16 cellular contexts compared by ENCODE assay signal in the genomic region with DNA sequence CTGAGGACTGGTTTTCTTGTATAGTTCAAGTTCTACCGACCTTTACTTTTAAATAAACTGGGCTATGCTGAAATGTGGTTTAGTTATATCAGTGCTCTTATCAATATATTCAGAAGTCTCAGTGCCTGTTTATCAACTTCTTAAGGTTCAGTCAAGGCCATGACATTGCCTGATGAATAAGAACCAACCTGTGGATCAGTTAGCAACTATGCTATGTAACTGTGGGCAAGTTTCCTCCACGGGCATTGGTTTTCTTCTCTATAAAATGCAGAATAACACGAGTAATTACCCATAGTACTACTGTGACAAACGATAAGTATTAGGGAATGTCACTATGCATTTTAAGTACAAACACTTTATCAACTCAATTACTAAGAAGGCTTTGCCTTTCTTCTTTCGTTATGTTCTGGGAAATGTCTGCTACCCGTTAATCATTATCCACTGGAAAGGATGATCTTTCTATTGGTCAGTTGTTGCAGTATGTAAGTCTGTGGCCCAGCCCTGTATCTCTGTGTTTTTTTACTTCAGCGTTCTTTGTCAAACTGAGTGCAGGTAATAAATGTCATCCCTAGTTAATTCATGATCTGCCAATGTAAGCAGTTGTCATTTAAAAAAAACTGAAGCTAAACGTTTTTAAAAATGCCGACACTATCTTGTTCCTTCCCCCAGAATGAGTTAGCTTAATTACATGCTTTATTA.
DNase-seq lines count a peak whose midpoint lies in the region; ATAC-seq, FAIRE-seq and TF ChIP-seq lines count a peak whose summit lies in the region.
"Had no signal": no experiment of that assay in that cellular context is flagged by ENCODE, and none has a peak within 500 bp of the region (broad histone marks: within the 10 kb centered on the region; RNA-seq: fewer than 3 reads in every experiment).

No MANE protein-coding gene starts in this region.

- H3K36me3 ChIP-seq in duodenal mucosa (ENCODE audit: control insufficient read depth in 1 of 2, insufficient read depth in 2 of 2, low read length in 2 of 2) = no peaks in the 10 kb centered on the region
- H3K36me3 ChIP-seq in transverse colon = no peaks in the 10 kb centered on the region
- H3K36me3 ChIP-seq: Peyer's patch had no signal

- in situ Hi-C loops in transverse colon (cut with MboI; ENCODE audit: low pct_ligation_motif_present in 1 of 4, low pct_unique_long_range_greater_than_20kb in 1 of 4, low sequenced_read_pairs in 3 of 4) = no loop called here

- no peaks in the 10 kb centered on the region for H3K36me3 Mint-ChIP-seq in mesothelial cell of epicardium
- H3K36me3 Mint-ChIP-seq: CD8-positive, alpha-beta T cell; IgD-negative memory B cell had no signal

- H3K9me3 Mint-ChIP-seq in mesothelial cell of epicardium = peaks cover 10% of the 10 kb centered on the region

- intact Hi-C loops in transverse colon (cut with DNase I; ENCODE audit: low total_unique reads) = no loop called here

- H3K4me3 ChIP-seq in duodenal mucosa (ENCODE audit: low read depth in 1 of 2, low read length in 2 of 2) (peak overlapping the region; percentile 12 to 21), transverse colon (no peak overlapping the region)
- H3K4me3 ChIP-seq: Peyer's patch had no signal

- no peak overlapping the region for H3K4me3 Mint-ChIP-seq in mesothelial cell of epicardium
- H3K4me3 Mint-ChIP-seq: B cell; CD8-positive, alpha-beta T cell; IgD-negative memory B cell had no signal

- H3K9ac ChIP-seq in duodenal mucosa (ENCODE audit: low read depth in 1 of 2, low read length in 2 of 2) = no peak overlapping the region

- TF ChIP-seq EP300 in transverse colon (IDR thresholded peaks at IDR 0.05; ENCODE audit: low read depth) = no peak

- H3K9me3 ChIP-seq in duodenal mucosa (ENCODE audit: control insufficient read depth in 1 of 2, low read length in 2 of 2) (no peaks in the 10 kb centered on the region), transverse colon (no peaks in the 10 kb centered on the region)
- H3K9me3 ChIP-seq: Peyer's patch had no signal

- no peak for TF ChIP-seq CTCF in mesothelial cell of epicardium (IDR thresholded peaks at IDR 0.05; ENCODE audit: unreplicated experiment)
- no peak for TF ChIP-seq CTCF in transverse colon (IDR thresholded peaks at IDR 0.05)

- peak overlapping the region; percentile 76 for H3K27ac Mint-ChIP-seq in mesothelial cell of epicardium
- H3K27ac Mint-ChIP-seq: B cell; CD8-positive, alpha-beta T cell; IgD-negative memory B cell had no signal

- H3K27ac ChIP-seq in duodenal mucosa (ENCODE audit: low read depth, low read length) = no peak overlapping the region
- peak overlapping the region in 3 of 4 donors; percentile 27 to 38 (median 35) for H3K27ac ChIP-seq in transverse colon
- H3K27ac ChIP-seq: Peyer's patch had no signal

- DNase-seq in GM19239 (ENCODE audit: insufficient read length, low spot score) (no peak), mesothelial cell of epicardium (ENCODE audit: low spot score in 2 of 2, unreplicated experiment in 2 of 2) (no peak), transverse colon (no peak)
- DNase-seq in activated naive CD4-positive, alpha-beta T cell treated with Interleukin-2 at 50 U/mL for 16 hours = no peak
- no peak for DNase-seq in activated CD8-positive, alpha-beta memory T cell treated with anti-CD3 and anti-CD28 coated beads, Interleukin-2, amount 50 U/mL, for 4 hours
- DNase-seq: CD8-positive, alpha-beta T cell; EL; NCI-H1930; NCI-H2171 treated with DMSO at 0.1 percent for 48 hours; NCI-H82; Peyer's patch; SHP77 treated with DMSO at 0.1 percent for 48 hours had no signal

- H3K27me3 Mint-ChIP-seq in mesothelial cell of epicardium (ENCODE audit: low read depth) = no peaks in the 10 kb centered on the region
- H3K27me3 Mint-ChIP-seq: B cell, IgD-negative memory B cell had no signal

- ATAC-seq in GM18505 (IDR thresholded peaks at IDR 0.05; ENCODE audit: unreplicated experiment) = no peak
- ATAC-seq: CD8-positive, alpha-beta T cell had no signal

- H3K4me1 ChIP-seq in duodenal mucosa (ENCODE audit: control insufficient read depth in 1 of 2, insufficient read depth in 2 of 2, low read length in 2 of 2) (peaks cover 8 to 19% of the 10 kb centered on the region in 2 donors), transverse colon (peaks cover 6 to 41% (median 24%) of the 10 kb centered on the region in 4 donors)
- H3K4me1 ChIP-seq: Peyer's patch had no signal

- WGBS in transverse colon (ENCODE audit: low coverage in 1 of 2), 2 donors = 51% methylated on average over 9 of the region's 9 CpGs

- FAIRE-seq in GM19239 (lab: Jason Lieb, UNC) = peak; percentile 4

- TF ChIP-seq POLR2A in transverse colon (IDR thresholded peaks at IDR 0.05) (no peak), GM18505 (IDR thresholded peaks at IDR 0.05; ENCODE audit: borderline replicate concordance, extremely low read depth, insufficient read depth, insufficient read length) (no peak)

- H3K27me3 ChIP-seq in duodenal mucosa (ENCODE audit: control insufficient read depth in 1 of 2, insufficient read depth in 2 of 2, low read length in 2 of 2) = no peaks in the 10 kb centered on the region
- H3K27me3 ChIP-seq in transverse colon = no peaks in the 10 kb centered on the region
- H3K27me3 ChIP-seq: Peyer's patch had no signal

- H3K4me1 Mint-ChIP-seq in mesothelial cell of epicardium = peaks cover 43% of the 10 kb centered on the region
- H3K4me1 Mint-ChIP-seq: B cell, IgD-negative memory B cell had no signal

Comparison
In these comparisons a context has a peak if more than half of its experiments do, and no peak if none do; other contexts are left out.
1. H3K4me3 ChIP-seq: peak in duodenal mucosa (2 of 2); none in transverse colon (0 of 4).